In genomic region chr1:145425436-145426029, GRCh38 we compare ENCODE assay signal across 7 cellular contexts. TPM values are rescaled to one million over a fixed set of nuclear protein-coding genes. Genes with fewer than 3 reads are reported as not detected.
DNase-seq lines count a peak whose midpoint lies in the region; ATAC-seq and TF ChIP-seq lines count a peak whose summit lies in the region.

TSS of gene NBPF20 (minus strand) at chr1:145425603. CDS start at chr1:145405272, 20,331 bp downstream.

- H3K27me3 ChIP-seq in skeletal muscle satellite cell (ENCODE audit: control insufficient read depth, insufficient read depth, low read length), result peaks cover 26% of the 10 kb centered on the region

- H3K9me3 Mint-ChIP-seq in brain, result peaks cover 23 to 34% (median 31%) of the 10 kb centered on the region in 5 experiments

- peak within 1 kb of the TSS; percentile 96 for H3K4me2 ChIP-seq in skeletal muscle satellite cell (ENCODE audit: low read length)

- H3K27ac Mint-ChIP-seq in brain, result peak within 1 kb of the TSS; percentile 82 to 96 (median 91)

- no peaks in the 10 kb centered on the region for H3K36me3 ChIP-seq in skeletal muscle satellite cell (ENCODE audit: insufficient read depth, low read length)

- peaks cover 13% of the 10 kb centered on the region for H3K36me3 Mint-ChIP-seq in brain

- peaks cover 41% of the 10 kb centered on the region for H3K27me3 Mint-ChIP-seq in brain

- H3K9ac ChIP-seq in skeletal muscle satellite cell (ENCODE audit: low read depth, low read length), result peak within 1 kb of the TSS; percentile 77

- no peak for TF ChIP-seq CTCF in brain (conservative IDR thresholded peaks at IDR 0.05)

- peaks cover 9% of the 10 kb centered on the region for H3K4me1 Mint-ChIP-seq in brain

- H3K9me3 ChIP-seq in iPS-18c (ENCODE audit: control insufficient read depth, insufficient read depth, low read length), result no peaks in the 10 kb centered on the region
- peaks cover 4% of the 10 kb centered on the region for H3K9me3 ChIP-seq in skeletal muscle satellite cell (replicated peaks; ENCODE audit: low read length)

- no peaks in the 10 kb centered on the region for H3K4me1 ChIP-seq in skeletal muscle satellite cell (ENCODE audit: control insufficient read depth, insufficient read depth, low read length)

- DNase-seq in NCI-H1930 (lab: John Stamatoyannopoulos, UW) (peak; percentile 73 to 86), UCSD-AML1 (lab: John Stamatoyannopoulos, UW; ENCODE audit: unreplicated experiment) (peak; percentile 78)

- peak within 1 kb of the TSS; percentile 93 to 97 (median 94) for H3K4me3 Mint-ChIP-seq in brain

- peak; percentile 24 for TF ChIP-seq POLR2A in GM18505 (IDR thresholded peaks at IDR 0.05; ENCODE audit: borderline replicate concordance, extremely low read depth, insufficient read depth, insufficient read length)

- H3K4me3 ChIP-seq in iPS-18c (ENCODE audit: insufficient read depth, low read depth, low read length) (peak within 1 kb of the TSS; percentile 55), skeletal muscle satellite cell (ENCODE audit: low read length) (peak within 1 kb of the TSS; percentile 97)

- ATAC-seq in GM18505 (IDR thresholded peaks at IDR 0.05; ENCODE audit: unreplicated experiment), result peak; percentile 92
- peak; percentile 89 for ATAC-seq in HG02943 (IDR thresholded peaks at IDR 0.05; ENCODE audit: low read depth, unreplicated experiment)

RNA-seq across cellular contexts. Expression of gene NBPF20, which starts in this region (rescaled TPM):
- 0.93 TPM for polyA plus RNA-seq in brain (ENCODE audit: insufficient read depth, low read depth, low replicate concordance)
- 2.3 and 2.4 TPM in 2 replicates for total RNA-seq in skeletal muscle satellite cell (2012; rRNA removed)

Comparison
In these comparisons a context has a peak if more than half of its experiments do, and no peak if none do; other contexts are left out.
1. Peak in every context shown above with its lines: DNase-seq, ATAC-seq and H3K4me3 ChIP-seq.